23 cellular contexts compared by ENCODE assay signal in the genomic region with DNA sequence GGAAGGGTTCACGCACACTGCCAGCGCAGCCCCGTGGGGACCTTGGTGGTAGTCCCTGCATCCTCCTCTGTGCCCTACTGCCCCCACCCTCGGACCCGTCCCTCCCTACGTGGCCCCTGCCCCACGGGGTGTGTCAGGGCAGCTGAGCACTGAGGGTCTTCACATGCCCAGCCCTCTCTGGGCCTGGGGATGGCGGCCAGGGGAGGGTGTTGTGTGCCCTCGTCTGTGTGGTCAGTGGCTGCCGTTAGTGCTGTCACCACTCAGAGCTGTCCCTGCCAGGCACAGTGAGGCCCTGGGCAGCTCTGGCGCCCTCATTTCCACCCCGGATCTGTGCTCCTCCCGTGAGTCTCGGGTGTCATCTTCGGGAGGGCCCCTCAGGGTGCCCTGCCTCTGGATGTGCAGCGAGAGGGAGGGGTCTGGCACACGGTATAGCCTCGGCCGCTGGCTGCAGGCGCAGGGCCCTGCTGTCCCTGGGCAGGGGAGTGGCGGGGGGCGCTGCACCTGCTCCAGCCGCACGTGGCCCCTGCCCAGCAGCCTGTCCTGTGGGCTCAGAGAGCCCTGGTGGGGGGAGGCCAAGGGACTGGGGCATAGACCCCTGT. TPM values are rescaled to one million over a fixed set of nuclear protein-coding genes. Genes with fewer than 3 reads are reported as not detected.
DNase-seq lines count a peak whose midpoint lies in the region; ATAC-seq, FAIRE-seq and TF ChIP-seq lines count a peak whose summit lies in the region.
"Had no signal": no experiment of that assay in that cellular context is flagged by ENCODE, and none has a peak within 500 bp of the region (broad histone marks: within the 10 kb centered on the region; RNA-seq: fewer than 3 reads in every experiment).

No MANE protein-coding gene starts in this region.

- H3K9me3 ChIP-seq in left ventricle myocardium inferior (replicated peaks) (no peaks in the 10 kb centered on the region), HepG2 (ENCODE audit: low read length) (no peaks in the 10 kb centered on the region), BE2C (no peaks in the 10 kb centered on the region), breast epithelium (no peaks in the 10 kb centered on the region)
- H3K9me3 ChIP-seq: MG63 had no signal

- no TSS peak for BruUV-seq in HepG2 (replicated peaks; lab: Mats Ljungman, UMichigan)

- POLR2A ChIA-PET in HepG2 (lab: Yijun Ruan, JAX) = no interaction called here

- ATAC-seq in left ventricle myocardium superior = no peak
- no peak for ATAC-seq in HepG2
- ATAC-seq: CD8-positive, alpha-beta T cell; GM12878 had no signal

- no peaks in the 10 kb centered on the region for H3K9me3 Mint-ChIP-seq in chondrocyte (ENCODE audit: low read depth)
- H3K9me3 Mint-ChIP-seq: CD8-positive, alpha-beta T cell; HFFc6 had no signal

- no peak overlapping the region for H3K4me2 ChIP-seq in HepG2 (ENCODE audit: low read depth, low read length)

- TF ChIP-seq POLR2A in HepG2 (IDR thresholded peaks at IDR 0.05; ENCODE audit: insufficient read depth in 1 of 2, low read depth in 2 of 2, low read length in 2 of 2) (no peak), breast epithelium (IDR thresholded peaks at IDR 0.05) (no peak)

- no peak for TF ChIP-seq CTCF in left ventricle myocardium inferior (IDR thresholded peaks at IDR 0.05; ENCODE audit: borderline replicate concordance)
- TF ChIP-seq CTCF in chondrocyte (IDR thresholded peaks at IDR 0.05) = no peak
- TF ChIP-seq CTCF in HepG2 (CRISPR knock-in tag; IDR thresholded peaks at IDR 0.05) = no peak
- TF ChIP-seq CTCF in BE2C (IDR thresholded peaks at IDR 0.05; ENCODE audit: low read depth, low read length) = no peak
- no peak for TF ChIP-seq CTCF in breast epithelium (IDR thresholded peaks at IDR 0.05)
- TF ChIP-seq CTCF in brain microvascular endothelial cell (IDR thresholded peaks at IDR 0.05; ENCODE audit: low read depth, low read length, missing control alignments) = no peak

- no peak for FAIRE-seq in HepG2 (lab: Jason Lieb, UNC)
- FAIRE-seq: GM12878, H54, RCC 7860 had no signal

- no peaks in the 10 kb centered on the region for H3K27me3 Mint-ChIP-seq in chondrocyte (ENCODE audit: low read depth)

- peaks cover 6% of the 10 kb centered on the region for H3K36me3 Mint-ChIP-seq in chondrocyte (ENCODE audit: low read depth)
- H3K36me3 Mint-ChIP-seq: CD8-positive, alpha-beta T cell had no signal

- H3K27ac ChIP-seq in left ventricle myocardium inferior (replicated peaks) (no peak overlapping the region), HepG2 (ENCODE audit: extremely low read length, insufficient read depth, low read length) (no peak overlapping the region), substantia nigra (ENCODE audit: low read depth, low read length, poor library complexity, severe bottlenecking) (peak overlapping the region; percentile 62), breast epithelium (no peak overlapping the region), brain microvascular endothelial cell (no peak overlapping the region)

- no peak overlapping the region for H3K4me3 ChIP-seq in left ventricle myocardium inferior
- H3K4me3 ChIP-seq in HepG2 (replicated peaks in 1 of 3; ENCODE audit: insufficient read depth in 1 of 3, low read depth in 2 of 3, low read length in 3 of 3) = no peak overlapping the region
- no peak overlapping the region for H3K4me3 ChIP-seq in BE2C (ENCODE audit: low read depth, low read length)
- no peak overlapping the region for H3K4me3 ChIP-seq in breast epithelium
- no peak overlapping the region for H3K4me3 ChIP-seq in brain microvascular endothelial cell (ENCODE audit: low read depth, low read length)
- H3K4me3 ChIP-seq: GM12878, MG63 had no signal

- no peaks in the 10 kb centered on the region for H3K79me2 ChIP-seq in HepG2 (ENCODE audit: insufficient read depth, low read length)

- H3K4me1 ChIP-seq in left ventricle myocardium inferior = peaks cover 15% of the 10 kb centered on the region
- no peaks in the 10 kb centered on the region for H3K4me1 ChIP-seq in HepG2 (ENCODE audit: insufficient read depth, low read length)
- no peaks in the 10 kb centered on the region for H3K4me1 ChIP-seq in BE2C
- no peaks in the 10 kb centered on the region for H3K4me1 ChIP-seq in breast epithelium

- no peak overlapping the region for H3K9ac ChIP-seq in HepG2 (ENCODE audit: insufficient read depth, low read depth, low read length)

- TF ChIP-seq EP300 in HepG2 (IDR thresholded peaks at IDR 0.05; ENCODE audit: low read depth in 2 of 2, low read length in 2 of 2) = no peak
- TF ChIP-seq EP300 in HepG2 (CRISPR knock-in tag; IDR thresholded peaks at IDR 0.05; ENCODE audit: borderline replicate concordance) = no peak

- CTCF ChIA-PET in HepG2 (lab: Yijun Ruan, JAX; ENCODE audit: low intra/inter-chr PET ratio, low total read pairs) = no interaction called here

- peaks cover 69% of the 10 kb centered on the region for H3K36me3 ChIP-seq in left ventricle myocardium inferior
- H3K36me3 ChIP-seq in HepG2 (replicated peaks in 1 of 2; ENCODE audit: control insufficient read depth in 1 of 2, insufficient read depth in 2 of 2, low read length in 2 of 2) = peaks cover 6% of the 10 kb centered on the region in 2 experiments; a peak in 2 of 5 replicates
- H3K36me3 ChIP-seq in BE2C = peaks cover 7% of the 10 kb centered on the region
- no peaks in the 10 kb centered on the region for H3K36me3 ChIP-seq in breast epithelium
- peaks cover 12% of the 10 kb centered on the region for H3K36me3 ChIP-seq in brain microvascular endothelial cell (replicated peaks)
- H3K36me3 ChIP-seq: MG63 had no signal

- H3K4me1 Mint-ChIP-seq in chondrocyte (ENCODE audit: low read depth) = peaks cover 13% of the 10 kb centered on the region

- no peaks in the 10 kb centered on the region for H4K20me1 ChIP-seq in HepG2 (ENCODE audit: insufficient read depth, low read length)

- in situ Hi-C loops in HepG2 (cut with HindIII; ENCODE audit: extremely low pct_ligation_motif_present, low pct_unique_long_range_greater_than_20kb) (loop anchor here (10.0 kb wide), 1 partner anchor 45 kb away; no protein-coding TSS in a partner anchor), brain microvascular endothelial cell (cut with HindIII; ENCODE audit: low pct_ligation_motif_present, low sequenced_read_pairs) (no loop called here)

- DNase-seq in left ventricle myocardium superior = peak; percentile 24
- no peak for DNase-seq in left ventricle myocardium inferior
- DNase-seq in chondrocyte (ENCODE audit: low spot score) = peak; percentile 88
- no peak for DNase-seq in HepG2 (ENCODE audit: low spot score)
- DNase-seq in substantia nigra (lab: John Stamatoyannopoulos, UW) = peak in 21 of 49 donors; percentile 2 to 66 (median 38)
- no peak for DNase-seq in BE2C
- DNase-seq in breast epithelium (ENCODE audit: low spot score in 2 of 2) = no peak
- no peak for DNase-seq in brain microvascular endothelial cell
- DNase-seq: DND-41, HFFc6, Kasumi-1, MG63, NCI-H1417, NCI-H1694 treated with DMSO at 0.1 percent for 48 hours, NCI-H2081 treated with DMSO at 0.1 percent for 48 hours, NCI-H2171 treated with DMSO at 0.1 percent for 48 hours, NCI-H526 treated with DMSO at 0.1 percent for 48 hours, OCI-M1, SHP77 had no signal

- H3K27me3 ChIP-seq in left ventricle myocardium inferior (ENCODE audit: low read depth) (no peaks in the 10 kb centered on the region), HepG2 (ENCODE audit: control insufficient read depth in 1 of 2, insufficient read depth in 2 of 2, low read length in 2 of 2) (no peaks in the 10 kb centered on the region), BE2C (no peaks in the 10 kb centered on the region), breast epithelium (no peaks in the 10 kb centered on the region), brain microvascular endothelial cell (replicated peaks) (no peaks in the 10 kb centered on the region)
- H3K27me3 ChIP-seq: MG63 had no signal

- 80% methylated on average over 3 of the region's 24 CpGs for whole genome bisulfite sequencing in HepG2 (ENCODE audit: low lambda C conversion rate)

- H2AFZ ChIP-seq in HepG2 (ENCODE audit: low read length) = no peak overlapping the region

- no peak for TF ChIP-seq RAD21 in HepG2 (CRISPR knock-in tag; IDR thresholded peaks at IDR 0.05)

- intact Hi-C loops in left ventricle myocardium superior (cut with micrococcal nuclease) (no loop called here), left ventricle myocardium inferior (cut with micrococcal nuclease) (no loop called here), HepG2 (cut with micrococcal nuclease; ENCODE audit: unreplicated experiment) (no loop called here), breast epithelium (cut with DNase I; ENCODE audit: low total_unique reads) (no loop called here)

- no peak overlapping the region for H3K27ac Mint-ChIP-seq in chondrocyte (ENCODE audit: unreplicated experiment)
- H3K27ac Mint-ChIP-seq: CD8-positive, alpha-beta T cell; HFFc6 had no signal

- H3K4me3 Mint-ChIP-seq in chondrocyte (ENCODE audit: unreplicated experiment) = no peak overlapping the region
- H3K4me3 Mint-ChIP-seq: CD8-positive, alpha-beta T cell; HFFc6 had no signal

RNA-seq across cellular contexts. Expression of a gene that starts 16.0 kb away (rescaled TPM):
- total RNA-seq in left ventricle myocardium superior (2.1 TPM), left ventricle myocardium inferior (1.2 TPM), chondrocyte (not detected in 3 replicates), HepG2 (2016; rRNA removed; fragmentation: Illumina TruSeq; extraction: Trizol) (not detected in 2 replicates), breast epithelium (10 to 100 TPM in 1 of 3 donors, 1 to 10 TPM in 2; 7.8 to 16.2 (median 8.5) TPM)
- total RNA-seq in HepG2 (2016; cell fraction: cytosol; rRNA removed; fragmentation: Illumina TruSeq; extraction: Trizol; ENCODE audit: low read depth) = not detected in 2 replicates
- not detected in 2 replicates for total RNA-seq in HepG2 (2016; cell fraction: insoluble cytoplasmic fraction; rRNA removed; fragmentation: Illumina TruSeq; extraction: Trizol)
- total RNA-seq in HepG2 (2016; cell fraction: membrane; rRNA removed; fragmentation: Illumina TruSeq; extraction: Trizol) = not detected in 2 replicates
- total RNA-seq in HepG2 (2016; cell fraction: nucleus; rRNA removed; fragmentation: Illumina TruSeq; extraction: Trizol) = not detected in 2 replicates
- polyA plus RNA-seq in HepG2 (2011; rRNA removed) = not detected in 2 replicates
- 0.04 TPM in 1 of 2 replicates, not detected in the other for polyA plus RNA-seq in HepG2 (2011; cell fraction: cytosol; rRNA removed)
- not detected in 2 replicates for polyA plus RNA-seq in HepG2 (2011; cell fraction: nucleus; rRNA removed)
- polyA plus RNA-seq in HepG2 (2012) = not detected in 2 replicates
- not detected in 2 replicates for polyA plus RNA-seq in HepG2 (2016; cell fraction: cytosol; fragmentation: Illumina TruSeq; extraction: Trizol; ENCODE audit: low read depth)
- polyA plus RNA-seq in HepG2 (2016; cell fraction: insoluble cytoplasmic fraction; fragmentation: Illumina TruSeq; extraction: Trizol; ENCODE audit: low read depth) = not detected in 2 replicates
- polyA plus RNA-seq in HepG2 (2016; cell fraction: membrane; fragmentation: Illumina TruSeq; extraction: Trizol; ENCODE audit: low read depth) = 0.08 TPM in 1 of 2 replicates, not detected in the other
- polyA plus RNA-seq in HepG2 (2016; cell fraction: nucleus; fragmentation: Illumina TruSeq; extraction: Trizol; ENCODE audit: insufficient read depth, low read depth) = 0.22 TPM in 1 of 2 replicates, not detected in the other
- 0.10 and 0.61 TPM in 2 replicates for polyA minus RNA-seq in HepG2 (2011; rRNA and poly(A)+ RNA removed; ENCODE audit: low replicate concordance)
- not detected in 2 replicates for polyA minus RNA-seq in HepG2 (2011; cell fraction: cytosol; rRNA and poly(A)+ RNA removed)
- polyA minus RNA-seq in HepG2 (2011; cell fraction: nucleus; rRNA and poly(A)+ RNA removed) = not detected in 2 replicates
- 1.9 TPM for polyA plus RNA-seq in BE2C (2012; ENCODE audit: insufficient read depth, insufficient read length, low read depth)
- total RNA-seq: HFFc6 had no signal

RNA-seq across cellular contexts. Expression of a gene that starts 25.7 kb away (rescaled TPM):
- total RNA-seq in left ventricle myocardium superior (74.6 TPM), left ventricle myocardium inferior (58.1 TPM), chondrocyte (62.1 to 68.9 TPM (median 68.1 TPM) in 3 replicates), HepG2 (2016; rRNA removed; fragmentation: Illumina TruSeq; extraction: Trizol) (18.8 and 26.8 TPM in 2 replicates), breast epithelium (10 to 100 TPM; 40.5 to 52.0 (median 42.3) TPM)
- 4.5 and 5.5 TPM in 2 replicates for total RNA-seq in HepG2 (2016; cell fraction: cytosol; rRNA removed; fragmentation: Illumina TruSeq; extraction: Trizol; ENCODE audit: low read depth)
- total RNA-seq in HepG2 (2016; cell fraction: insoluble cytoplasmic fraction; rRNA removed; fragmentation: Illumina TruSeq; extraction: Trizol) = 16.2 and 28.2 TPM in 2 replicates
- total RNA-seq in HepG2 (2016; cell fraction: membrane; rRNA removed; fragmentation: Illumina TruSeq; extraction: Trizol) = 20.2 and 20.3 TPM in 2 replicates
- 13.2 and 15.8 TPM in 2 replicates for total RNA-seq in HepG2 (2016; cell fraction: nucleus; rRNA removed; fragmentation: Illumina TruSeq; extraction: Trizol)
- 16.0 and 16.8 TPM in 2 replicates for polyA plus RNA-seq in HepG2 (2011; rRNA removed)
- polyA plus RNA-seq in HepG2 (2011; cell fraction: cytosol; rRNA removed) = 18.0 and 19.4 TPM in 2 replicates
- 24.5 and 30.8 TPM in 2 replicates for polyA plus RNA-seq in HepG2 (2011; cell fraction: nucleus; rRNA removed)
- polyA plus RNA-seq in HepG2 (2012) = 21.5 and 25.5 TPM in 2 replicates
- 4.2 and 4.6 TPM in 2 replicates for polyA plus RNA-seq in HepG2 (2016; cell fraction: cytosol; fragmentation: Illumina TruSeq; extraction: Trizol; ENCODE audit: low read depth)
- 25.9 and 33.9 TPM in 2 replicates for polyA plus RNA-seq in HepG2 (2016; cell fraction: insoluble cytoplasmic fraction; fragmentation: Illumina TruSeq; extraction: Trizol; ENCODE audit: low read depth)
- 14.1 and 15.9 TPM in 2 replicates for polyA plus RNA-seq in HepG2 (2016; cell fraction: membrane; fragmentation: Illumina TruSeq; extraction: Trizol; ENCODE audit: low read depth)
- polyA plus RNA-seq in HepG2 (2016; cell fraction: nucleus; fragmentation: Illumina TruSeq; extraction: Trizol; ENCODE audit: insufficient read depth, low read depth) = 31.1 and 31.9 TPM in 2 replicates
- 36.6 and 52.6 TPM in 2 replicates for polyA minus RNA-seq in HepG2 (2011; rRNA and poly(A)+ RNA removed; ENCODE audit: low replicate concordance)
- polyA minus RNA-seq in HepG2 (2011; cell fraction: cytosol; rRNA and poly(A)+ RNA removed) = 10.8 and 16.8 TPM in 2 replicates
- polyA minus RNA-seq in HepG2 (2011; cell fraction: nucleus; rRNA and poly(A)+ RNA removed) = 6.7 and 7.1 TPM in 2 replicates
- 180 TPM for polyA plus RNA-seq in BE2C (2012; ENCODE audit: insufficient read depth, insufficient read length, low read depth)

RNA-seq across cellular contexts. Expression of a gene that starts 57.6 kb away (rescaled TPM):
- total RNA-seq in left ventricle myocardium superior (846 TPM), left ventricle myocardium inferior (799 TPM), chondrocyte (223 to 306 TPM (median 303 TPM) in 3 replicates), HepG2 (2016; rRNA removed; fragmentation: Illumina TruSeq; extraction: Trizol) (51.6 and 62.8 TPM in 2 replicates), breast epithelium (100 to 1,000 TPM; 329 to 407 (median 397) TPM)
- total RNA-seq in HepG2 (2016; cell fraction: cytosol; rRNA removed; fragmentation: Illumina TruSeq; extraction: Trizol; ENCODE audit: low read depth) = 148 and 187 TPM in 2 replicates
- 41.9 and 63.2 TPM in 2 replicates for total RNA-seq in HepG2 (2016; cell fraction: insoluble cytoplasmic fraction; rRNA removed; fragmentation: Illumina TruSeq; extraction: Trizol)
- total RNA-seq in HepG2 (2016; cell fraction: membrane; rRNA removed; fragmentation: Illumina TruSeq; extraction: Trizol) = 155 and 189 TPM in 2 replicates
- total RNA-seq in HepG2 (2016; cell fraction: nucleus; rRNA removed; fragmentation: Illumina TruSeq; extraction: Trizol) = 29.0 and 32.6 TPM in 2 replicates
- 189 and 246 TPM in 2 replicates for polyA plus RNA-seq in HepG2 (2011; rRNA removed)
- 170 and 253 TPM in 2 replicates for polyA plus RNA-seq in HepG2 (2011; cell fraction: cytosol; rRNA removed)
- 312 and 359 TPM in 2 replicates for polyA plus RNA-seq in HepG2 (2011; cell fraction: nucleus; rRNA removed)
- polyA plus RNA-seq in HepG2 (2012) = 157 and 182 TPM in 2 replicates
- 365 and 380 TPM in 2 replicates for polyA plus RNA-seq in HepG2 (2016; cell fraction: cytosol; fragmentation: Illumina TruSeq; extraction: Trizol; ENCODE audit: low read depth)
- 90.9 and 108 TPM in 2 replicates for polyA plus RNA-seq in HepG2 (2016; cell fraction: insoluble cytoplasmic fraction; fragmentation: Illumina TruSeq; extraction: Trizol; ENCODE audit: low read depth)
- 308 and 330 TPM in 2 replicates for polyA plus RNA-seq in HepG2 (2016; cell fraction: membrane; fragmentation: Illumina TruSeq; extraction: Trizol; ENCODE audit: low read depth)
- polyA plus RNA-seq in HepG2 (2016; cell fraction: nucleus; fragmentation: Illumina TruSeq; extraction: Trizol; ENCODE audit: insufficient read depth, low read depth) = 105 and 117 TPM in 2 replicates
- polyA minus RNA-seq in HepG2 (2011; rRNA and poly(A)+ RNA removed; ENCODE audit: low replicate concordance) = 213 and 462 TPM in 2 replicates
- 159 and 180 TPM in 2 replicates for polyA minus RNA-seq in HepG2 (2011; cell fraction: cytosol; rRNA and poly(A)+ RNA removed)
- 36.2 and 46.2 TPM in 2 replicates for polyA minus RNA-seq in HepG2 (2011; cell fraction: nucleus; rRNA and poly(A)+ RNA removed)
- polyA plus RNA-seq in BE2C (2012; ENCODE audit: insufficient read depth, insufficient read length, low read depth) = 1,091 TPM

RNA-seq across cellular contexts. Expression of a gene that starts 58.7 kb away (rescaled TPM):
- total RNA-seq in left ventricle myocardium superior (1.0 TPM), left ventricle myocardium inferior (0.60 TPM), chondrocyte (not detected in 3 replicates), HepG2 (2016; rRNA removed; fragmentation: Illumina TruSeq; extraction: Trizol) (0.07 TPM in 1 of 2 replicates, not detected in the other), breast epithelium (1 to 10 TPM in 2 of 3 donors, not detected in 1; 1.3 to 1.9 TPM)
- total RNA-seq in HepG2 (2016; cell fraction: cytosol; rRNA removed; fragmentation: Illumina TruSeq; extraction: Trizol; ENCODE audit: low read depth) = not detected in 2 replicates
- total RNA-seq in HepG2 (2016; cell fraction: insoluble cytoplasmic fraction; rRNA removed; fragmentation: Illumina TruSeq; extraction: Trizol) = 0.09 TPM in 1 of 2 replicates, not detected in the other
- not detected in 2 replicates for total RNA-seq in HepG2 (2016; cell fraction: membrane; rRNA removed; fragmentation: Illumina TruSeq; extraction: Trizol)
- not detected in 2 replicates for total RNA-seq in HepG2 (2016; cell fraction: nucleus; rRNA removed; fragmentation: Illumina TruSeq; extraction: Trizol)
- polyA plus RNA-seq in HepG2 (2011; rRNA removed) = 0.09 and 0.33 TPM in 2 replicates
- not detected in 2 replicates for polyA plus RNA-seq in HepG2 (2011; cell fraction: cytosol; rRNA removed)
- polyA plus RNA-seq in HepG2 (2011; cell fraction: nucleus; rRNA removed) = 1.2 and 1.8 TPM in 2 replicates
- not detected in 2 replicates for polyA plus RNA-seq in HepG2 (2012)
- polyA plus RNA-seq in HepG2 (2016; cell fraction: cytosol; fragmentation: Illumina TruSeq; extraction: Trizol; ENCODE audit: low read depth) = not detected in 2 replicates
- polyA plus RNA-seq in HepG2 (2016; cell fraction: insoluble cytoplasmic fraction; fragmentation: Illumina TruSeq; extraction: Trizol; ENCODE audit: low read depth) = not detected in 2 replicates
- polyA plus RNA-seq in HepG2 (2016; cell fraction: membrane; fragmentation: Illumina TruSeq; extraction: Trizol; ENCODE audit: low read depth) = not detected in 2 replicates
- 0.29 TPM in 1 of 2 replicates, not detected in the other for polyA plus RNA-seq in HepG2 (2016; cell fraction: nucleus; fragmentation: Illumina TruSeq; extraction: Trizol; ENCODE audit: insufficient read depth, low read depth)
- polyA minus RNA-seq in HepG2 (2011; rRNA and poly(A)+ RNA removed; ENCODE audit: low replicate concordance) = 0.19 TPM in 1 of 2 replicates, not detected in the other
- not detected in 2 replicates for polyA minus RNA-seq in HepG2 (2011; cell fraction: cytosol; rRNA and poly(A)+ RNA removed)
- 0.25 TPM in 1 of 2 replicates, not detected in the other for polyA minus RNA-seq in HepG2 (2011; cell fraction: nucleus; rRNA and poly(A)+ RNA removed)
- not detected for polyA plus RNA-seq in BE2C (2012; ENCODE audit: insufficient read depth, insufficient read length, low read depth)
- total RNA-seq: HFFc6 had no signal

Comparison
In these comparisons a context has a peak if more than half of its experiments do, and no peak if none do; other contexts are left out.
1. DNase-seq: peak in left ventricle myocardium superior (single experiment) and chondrocyte (single experiment); none in left ventricle myocardium inferior (single experiment), HepG2 (single experiment), BE2C (single experiment), breast epithelium (0 of 2) and brain microvascular endothelial cell (single experiment).